17 cellular contexts compared by ENCODE assay signal in genomic region chr4:56408978-56409377, GRCh38. TPM values are rescaled to one million over a fixed set of nuclear protein-coding genes. Genes with fewer than 3 reads are reported as not detected.
DNase-seq lines count a peak whose midpoint lies in the region; ATAC-seq, FAIRE-seq and TF ChIP-seq lines count a peak whose summit lies in the region.
"Had no signal": no experiment of that assay in that cellular context is flagged by ENCODE, and none has a peak within 500 bp of the region (broad histone marks: within the 10 kb centered on the region; RNA-seq: fewer than 3 reads in every experiment).

No MANE protein-coding gene starts in this region.

- CTCF ChIA-PET in endothelial cell of umbilical vein (lab: Charles Lee) = interaction anchor here (2.2 kb wide), 1 partner anchor 17 kb away, joined by 16 read pairs; no protein-coding TSS in a partner anchor

- TF ChIP-seq POLR2A in endothelial cell of umbilical vein (IDR thresholded peaks at IDR 0.05; ENCODE audit: low read depth, low read length) = no peak

- intact Hi-C loops in endothelial cell of umbilical vein (cut with micrococcal nuclease) (no loop called here), pancreas (cut with DNase I) (no loop called here)

- peak overlapping the region; percentile 92 for H3K27ac ChIP-seq in ACC112 (ENCODE audit: low read depth, low read length)
- H3K27ac ChIP-seq in endothelial cell of umbilical vein (ENCODE audit: insufficient read depth, low read depth, low read length) = peak overlapping the region; percentile 97
- peak overlapping the region; percentile 87 for H3K27ac ChIP-seq in neural cell (ENCODE audit: low read length)
- no peak overlapping the region for H3K27ac ChIP-seq in pancreas
- H3K27ac ChIP-seq: A549 had no signal

- H3K4me2 ChIP-seq in endothelial cell of umbilical vein (ENCODE audit: insufficient read depth, low read length) (peak overlapping the region; percentile 99), neural cell (ENCODE audit: low read length) (no peak overlapping the region)

- TF ChIP-seq RAD21 in neural cell (conservative IDR thresholded peaks at IDR 0.05) = no peak

- H3K79me2 ChIP-seq in ACC112 (ENCODE audit: control insufficient read depth, insufficient read depth, low read length, unreplicated experiment) (peaks cover 40% of the 10 kb centered on the region), endothelial cell of umbilical vein (ENCODE audit: control insufficient read depth, insufficient read depth, low read length) (peaks cover 52% of the 10 kb centered on the region), neural cell (replicated peaks; ENCODE audit: insufficient read depth, low read length) (peaks cover 27% of the 10 kb centered on the region)

- no TSS peak for BruUV-seq in endothelial cell of umbilical vein (replicated peaks; lab: Mats Ljungman, UMichigan)

- H3K36me3 ChIP-seq in ACC112 (ENCODE audit: insufficient read depth, low read length) = peaks cover 6% of the 10 kb centered on the region; the same call in 1 of the 2 replicates
- no peaks in the 10 kb centered on the region for H3K36me3 ChIP-seq in endothelial cell of umbilical vein (ENCODE audit: control insufficient read depth in 2 of 2, extremely low read depth in 1 of 2, insufficient read depth in 2 of 2, low read length in 2 of 2)
- H3K36me3 ChIP-seq in neural cell (ENCODE audit: insufficient read depth, low read length) = no peaks in the 10 kb centered on the region
- no peaks in the 10 kb centered on the region for H3K36me3 ChIP-seq in pancreas

- H3K9me1 ChIP-seq in endothelial cell of umbilical vein (replicated peaks; ENCODE audit: control insufficient read depth, extremely low read depth, insufficient read depth, low read length) = no peaks in the 10 kb centered on the region

- no peak for FAIRE-seq in endothelial cell of umbilical vein (lab: Jason Lieb, UNC)
- FAIRE-seq in pancreas (lab: Jason Lieb, UNC) = no peak
- FAIRE-seq: GM12878 had no signal

- DNase-seq in LNCaP clone FGC (ENCODE audit: low read depth) = no peak
- DNase-seq in endothelial cell of umbilical vein (ENCODE audit: low read depth, low spot score) = no peak
- no peak for DNase-seq in NAMALWA (ENCODE audit: low spot score)
- no peak for DNase-seq in activated T-cell treated with anti-CD3 and anti-CD28 coated beads, Interleukin-2, amount 50 U/mL, for 1 hour
- no peak for DNase-seq in pancreas
- no peak for DNase-seq in Kasumi-1 (lab: John Stamatoyannopoulos, UW)
- DNase-seq: Caco-2, Karpas-422, NCI-H1417, NCI-H1930, NCI-H2171, NCI-H774, Right ventricle myocardium superior had no signal

- H3K9ac ChIP-seq in endothelial cell of umbilical vein (replicated peaks; ENCODE audit: extremely low read depth, insufficient read depth, low read length) (no peak overlapping the region), neural cell (ENCODE audit: low read length) (no peak overlapping the region)

- H3K9me3 ChIP-seq in endothelial cell of umbilical vein (replicated peaks; ENCODE audit: control insufficient read depth, insufficient read depth, low read length) (no peaks in the 10 kb centered on the region), neural cell (ENCODE audit: low read length) (no peaks in the 10 kb centered on the region), pancreas (no peaks in the 10 kb centered on the region)
- H3K9me3 ChIP-seq: A549, Caco-2 had no signal

- POLR2A ChIA-PET in endothelial cell of umbilical vein (lab: Charles Lee) = interaction anchor here (1.0 kb wide), 1 partner anchor 22 kb away, joined by 6 read pairs; the partner anchor contains the start of gene AASDH

- no peak overlapping the region for H2AFZ ChIP-seq in ACC112 (ENCODE audit: low read length, unreplicated experiment)
- no peak overlapping the region for H2AFZ ChIP-seq in endothelial cell of umbilical vein (ENCODE audit: low read depth, low read length)
- H2AFZ ChIP-seq in neural cell (ENCODE audit: low read depth, low read length) = no peak overlapping the region

- ATAC-seq in pancreas = no peak
- ATAC-seq: A549, GM12878 had no signal

- dilution Hi-C loops in endothelial cell of umbilical vein (cut with MboI; ENCODE audit: extremely low pct_ligation_motif_present, low sequenced_read_pairs) = no loop called here

- H3F3A ChIP-seq in neural cell (ENCODE audit: insufficient read depth, low read length, poor library complexity, severe bottlenecking) = no peaks in the 10 kb centered on the region

- no peaks in the 10 kb centered on the region for H3K9me2 ChIP-seq in neural cell (ENCODE audit: insufficient read depth, low read length)

- TF ChIP-seq EP300 in neural cell (conservative IDR thresholded peaks at IDR 0.05; ENCODE audit: poor library complexity, severe bottlenecking) = no peak

- 93 to 95% methylated on average over 2 of the region's 2 CpGs for WGBS in pancreas, 2 donors

- TF ChIP-seq CTCF in LNCaP clone FGC (IDR thresholded peaks at IDR 0.05; ENCODE audit: control insufficient read depth, extremely low read depth, insufficient read depth) (no peak), endothelial cell of umbilical vein (IDR thresholded peaks at IDR 0.05; ENCODE audit: extremely low read depth in 1 of 2, insufficient read depth in 1 of 2, low read depth in 1 of 2, low read length in 2 of 2) (no peak), neural cell (IDR thresholded peaks at IDR 0.05; ENCODE audit: poor library complexity, severe bottlenecking) (no peak), pancreas (IDR thresholded peaks at IDR 0.05) (no peak)

- H3K4me1 ChIP-seq in ACC112 (ENCODE audit: control insufficient read depth, insufficient read depth, low read length, unreplicated experiment) (peaks cover 23% of the 10 kb centered on the region), endothelial cell of umbilical vein (ENCODE audit: control insufficient read depth, extremely low read depth, insufficient read depth, low read length) (peaks cover 40% of the 10 kb centered on the region), pancreas (peaks cover 3 to 6% (median 5%) of the 10 kb centered on the region in 3 donors)

- no peaks in the 10 kb centered on the region for H3K27me3 ChIP-seq in ACC112 (ENCODE audit: insufficient read depth, low read length)
- no peaks in the 10 kb centered on the region for H3K27me3 ChIP-seq in endothelial cell of umbilical vein (ENCODE audit: control insufficient read depth in 2 of 2, insufficient read depth in 2 of 2, low read length in 2 of 2)
- H3K27me3 ChIP-seq in neural cell (ENCODE audit: insufficient read depth, low read depth, low read length) = no peaks in the 10 kb centered on the region
- H3K27me3 ChIP-seq in pancreas = no peaks in the 10 kb centered on the region

- no peak overlapping the region for H3K4me3 ChIP-seq in ACC112 (ENCODE audit: low read depth, low read length)
- peak overlapping the region; percentile 47 for H3K4me3 ChIP-seq in LNCaP clone FGC (ENCODE audit: low read depth, low read length)
- no peak overlapping the region for H3K4me3 ChIP-seq in endothelial cell of umbilical vein (replicated peaks in 1 of 3; ENCODE audit: insufficient read depth in 1 of 3, low read depth in 1 of 3, low read length in 3 of 3)
- H3K4me3 ChIP-seq in neural cell (ENCODE audit: low read length) = no peak overlapping the region
- no peak overlapping the region for H3K4me3 ChIP-seq in pancreas
- H3K4me3 ChIP-seq: A549, GM12878 had no signal

- no peaks in the 10 kb centered on the region for H4K20me1 ChIP-seq in endothelial cell of umbilical vein (replicated peaks; ENCODE audit: control insufficient read depth, extremely low read depth, insufficient read depth, low read length)
- no peaks in the 10 kb centered on the region for H4K20me1 ChIP-seq in neural cell (ENCODE audit: insufficient read depth)

RNA-seq across cellular contexts. Expression of gene AASDH, which starts 21.7 kb away (rescaled TPM):
- total RNA-seq in endothelial cell of umbilical vein = 6.9 and 9.5 TPM in 2 replicates
- 4.2 and 4.5 TPM in 2 replicates for polyA plus RNA-seq in endothelial cell of umbilical vein
- 3.9 and 4.3 TPM in 2 replicates for polyA plus RNA-seq in endothelial cell of umbilical vein (2011; cell fraction: cytosol; rRNA removed)
- polyA plus RNA-seq in endothelial cell of umbilical vein (2011; cell fraction: nucleus; rRNA removed) = 12.8 and 14.0 TPM in 2 replicates
- polyA plus RNA-seq in endothelial cell of umbilical vein (2012) = 4.5 and 5.8 TPM in 2 replicates
- polyA minus RNA-seq in endothelial cell of umbilical vein = 14.3 and 15.9 TPM in 2 replicates
- 3.0 TPM for polyA minus RNA-seq in endothelial cell of umbilical vein (2011; cell fraction: cytosol; rRNA and poly(A)+ RNA removed)
- polyA minus RNA-seq in endothelial cell of umbilical vein (2011; cell fraction: nucleus; rRNA and poly(A)+ RNA removed) = 16.1 and 23.1 TPM in 2 replicates
- 21.6 and 21.8 TPM in 2 replicates for polyA plus RNA-seq in neural cell
- 36.8 and 41.2 TPM in 2 replicates for polyA minus RNA-seq in neural cell
- total RNA-seq in pancreas = 1 to 10 TPM; 2.2 to 7.3 (median 4.7) TPM
- polyA plus RNA-seq in pancreas = 1 to 10 TPM; 1.9 to 5.2 TPM

RNA-seq across cellular contexts. Expression of gene PPAT, which starts 26.4 kb away (rescaled TPM):
- 21.8 and 25.5 TPM in 2 replicates for total RNA-seq in endothelial cell of umbilical vein
- polyA plus RNA-seq in endothelial cell of umbilical vein = 3.4 and 4.3 TPM in 2 replicates
- 5.2 and 6.4 TPM in 2 replicates for polyA plus RNA-seq in endothelial cell of umbilical vein (2011; cell fraction: cytosol; rRNA removed)
- polyA plus RNA-seq in endothelial cell of umbilical vein (2011; cell fraction: nucleus; rRNA removed) = 8.0 and 11.1 TPM in 2 replicates
- 13.1 and 15.2 TPM in 2 replicates for polyA plus RNA-seq in endothelial cell of umbilical vein (2012)
- 9.5 and 10.8 TPM in 2 replicates for polyA minus RNA-seq in endothelial cell of umbilical vein
- 11.2 TPM for polyA minus RNA-seq in endothelial cell of umbilical vein (2011; cell fraction: cytosol; rRNA and poly(A)+ RNA removed)
- polyA minus RNA-seq in endothelial cell of umbilical vein (2011; cell fraction: nucleus; rRNA and poly(A)+ RNA removed) = 6.8 and 10.0 TPM in 2 replicates
- 20.5 and 22.5 TPM in 2 replicates for polyA plus RNA-seq in neural cell
- 25.1 and 26.5 TPM in 2 replicates for polyA minus RNA-seq in neural cell
- total RNA-seq in pancreas = 1 to 10 TPM; 4.6 to 10.0 (median 6.3) TPM
- polyA plus RNA-seq in pancreas = 1 to 10 TPM; 1.6 to 3.1 TPM

RNA-seq across cellular contexts. Expression of gene PAICS, which starts 27.1 kb away (rescaled TPM):
- total RNA-seq in endothelial cell of umbilical vein (124 and 135 TPM in 2 replicates), pancreas (10 to 100 TPM; 11.1 to 32.0 (median 22.5) TPM)
- polyA plus RNA-seq in endothelial cell of umbilical vein (73.8 and 85.9 TPM in 2 replicates), neural cell (18.4 and 24.4 TPM in 2 replicates), pancreas (10 to 100 TPM; 16.5 to 20.1 TPM)
- 84.5 and 94.9 TPM in 2 replicates for polyA plus RNA-seq in endothelial cell of umbilical vein (2011; cell fraction: cytosol; rRNA removed)
- polyA plus RNA-seq in endothelial cell of umbilical vein (2011; cell fraction: nucleus; rRNA removed) = 60.2 and 91.3 TPM in 2 replicates
- 87.8 and 151 TPM in 2 replicates for polyA plus RNA-seq in endothelial cell of umbilical vein (2012)
- polyA minus RNA-seq in endothelial cell of umbilical vein (55.9 and 64.9 TPM in 2 replicates), neural cell (17.0 and 20.8 TPM in 2 replicates)
- polyA minus RNA-seq in endothelial cell of umbilical vein (2011; cell fraction: cytosol; rRNA and poly(A)+ RNA removed) = 62.0 TPM
- 43.0 and 52.0 TPM in 2 replicates for polyA minus RNA-seq in endothelial cell of umbilical vein (2011; cell fraction: nucleus; rRNA and poly(A)+ RNA removed)

RNA-seq across cellular contexts. Expression of gene SRP72, which starts 58.4 kb away (rescaled TPM):
- total RNA-seq in endothelial cell of umbilical vein (132 and 145 TPM in 2 replicates), pancreas (100 to 1,000 TPM in 1 of 6 donors, 10 to 100 TPM in 5; 61.1 to 103 (median 72.4) TPM)
- polyA plus RNA-seq in endothelial cell of umbilical vein (33.9 and 65.7 TPM in 2 replicates), neural cell (57.0 and 65.2 TPM in 2 replicates), pancreas (10 to 100 TPM; 20.8 to 32.7 TPM)
- polyA plus RNA-seq in endothelial cell of umbilical vein (2011; cell fraction: cytosol; rRNA removed) = 70.2 and 76.2 TPM in 2 replicates
- 74.0 and 96.3 TPM in 2 replicates for polyA plus RNA-seq in endothelial cell of umbilical vein (2011; cell fraction: nucleus; rRNA removed)
- 98.0 and 129 TPM in 2 replicates for polyA plus RNA-seq in endothelial cell of umbilical vein (2012)
- polyA minus RNA-seq in endothelial cell of umbilical vein (177 and 181 TPM in 2 replicates), neural cell (98.4 and 135 TPM in 2 replicates)
- 72.0 TPM for polyA minus RNA-seq in endothelial cell of umbilical vein (2011; cell fraction: cytosol; rRNA and poly(A)+ RNA removed)
- 92.3 and 104 TPM in 2 replicates for polyA minus RNA-seq in endothelial cell of umbilical vein (2011; cell fraction: nucleus; rRNA and poly(A)+ RNA removed)

Comparison
In these comparisons a context has a peak if more than half of its experiments do, and no peak if none do; other contexts are left out.
1. H3K27ac ChIP-seq: peak in ACC112 (single experiment), endothelial cell of umbilical vein (single experiment) and neural cell (single experiment); none in pancreas (0 of 4).